8 cellular contexts compared by ENCODE assay signal in genomic region chr1:203351037-203351625, GRCh38. TPM values are rescaled to one million over a fixed set of nuclear protein-coding genes. Genes with fewer than 3 reads are reported as not detected.
DNase-seq lines count a peak whose midpoint lies in the region; ATAC-seq and TF ChIP-seq lines count a peak whose summit lies in the region.

Gene FMOD, minus strand, starts transcription at chr1:203351122. Its CDS starts 2,852 bp downstream, at chr1:203348270.

- peak within 1 kb of the TSS; percentile 46 for H3K9ac ChIP-seq in muscle layer of colon (ENCODE audit: low read length)

- peak within 1 kb of the TSS; percentile 44 for H2AFZ ChIP-seq in ACC112 (ENCODE audit: low read length, unreplicated experiment)

- H3K27me3 Mint-ChIP-seq in HFFc6 (ENCODE audit: insufficient read depth) = peaks cover 51% of the 10 kb centered on the region
- peaks cover 13% of the 10 kb centered on the region for H3K27me3 Mint-ChIP-seq in chondrocyte (ENCODE audit: low read depth)

- H3K9me3 Mint-ChIP-seq in HFFc6 (no peaks in the 10 kb centered on the region), chondrocyte (ENCODE audit: low read depth) (no peaks in the 10 kb centered on the region)

- no peaks in the 10 kb centered on the region for H3K36me3 ChIP-seq in ACC112 (ENCODE audit: insufficient read depth, low read length)
- H3K36me3 ChIP-seq in muscle layer of colon (ENCODE audit: insufficient read depth, low read length) = peaks cover 4% of the 10 kb centered on the region

- ATAC-seq in HG02763 (IDR thresholded peaks at IDR 0.05; ENCODE audit: unreplicated experiment) = no peak

- TF ChIP-seq CTCF in HFFc6 (IDR thresholded peaks at IDR 0.05) (peak; percentile 23; the same call in 1 of the 2 replicates), chondrocyte (IDR thresholded peaks at IDR 0.05) (no peak)

- H3K4me3 ChIP-seq in ACC112 (ENCODE audit: low read depth, low read length) = peak within 1 kb of the TSS; percentile 66
- H3K4me3 ChIP-seq in muscle layer of colon (ENCODE audit: low read depth in 1 of 2, low read length in 2 of 2) = peak within 1 kb of the TSS; percentile 36 to 42

- no peak within 1 kb of the TSS for H3K27ac Mint-ChIP-seq in HFFc6
- H3K27ac Mint-ChIP-seq in chondrocyte (ENCODE audit: unreplicated experiment) = no peak within 1 kb of the TSS

- H3K79me2 ChIP-seq in ACC112 (ENCODE audit: control insufficient read depth, insufficient read depth, low read length, unreplicated experiment) = no peaks in the 10 kb centered on the region

- H3K4me3 Mint-ChIP-seq in HFFc6 = peak within 1 kb of the TSS; percentile 63
- no peak within 1 kb of the TSS for H3K4me3 Mint-ChIP-seq in chondrocyte (ENCODE audit: unreplicated experiment)

- H3K27ac ChIP-seq in ACC112 (ENCODE audit: low read depth, low read length) = no peak within 1 kb of the TSS
- H3K27ac ChIP-seq in muscle layer of colon (ENCODE audit: low read depth, low read length) = peak within 1 kb of the TSS; percentile 50

- H3K36me3 Mint-ChIP-seq in HFFc6 (ENCODE audit: low read depth) = no peaks in the 10 kb centered on the region
- no peaks in the 10 kb centered on the region for H3K36me3 Mint-ChIP-seq in chondrocyte (ENCODE audit: low read depth)

- no peaks in the 10 kb centered on the region for H3K9me3 ChIP-seq in muscle layer of colon (ENCODE audit: low read length)

- peaks cover 22% of the 10 kb centered on the region; the same call in 1 of the 2 replicates for H3K27me3 ChIP-seq in ACC112 (ENCODE audit: insufficient read depth, low read length)
- no peaks in the 10 kb centered on the region for H3K27me3 ChIP-seq in muscle layer of colon (ENCODE audit: control insufficient read depth in 1 of 2, insufficient read depth in 2 of 2, low read length in 2 of 2)

- DNase-seq in HFFc6 = no peak
- peak; percentile 13 for DNase-seq in dermis blood vessel endothelial cell
- no peak for DNase-seq in pons (ENCODE audit: low spot score)
- DNase-seq in activated CD4-positive, alpha-beta T cell treated with anti-CD3 and anti-CD28 coated beads for 4 hours = no peak
- DNase-seq in chondrocyte (ENCODE audit: low spot score) = no peak

- H3K4me1 Mint-ChIP-seq in HFFc6 (ENCODE audit: low read depth) (peaks cover 11% of the 10 kb centered on the region), chondrocyte (ENCODE audit: low read depth) (peaks cover 17% of the 10 kb centered on the region)

- H3K4me1 ChIP-seq in ACC112 (ENCODE audit: control insufficient read depth, insufficient read depth, low read length, unreplicated experiment) = peaks cover 9% of the 10 kb centered on the region
- peaks cover 22% of the 10 kb centered on the region for H3K4me1 ChIP-seq in muscle layer of colon (ENCODE audit: insufficient read depth, low read length)

RNA-seq across cellular contexts. Expression of gene FMOD, which starts in this region (rescaled TPM):
- total RNA-seq in HFFc6 (2021; fragmentation: NEBNext Ultra II Directional; extraction: Animal tissue kit (Norgen Biotek cat#: 25700)) = under 1 TPM; 0.19 to 0.66 (median 0.34) TPM
- total RNA-seq in dermis blood vessel endothelial cell (11.4 and 21.2 TPM in 2 replicates), chondrocyte (0.47 to 0.92 TPM (median 0.85 TPM) in 3 replicates)
